Comparison of ENCODE assay signal across 1 cellular context in genomic region chr1:28144203-28145135, GRCh38.
TF ChIP-seq lines count a peak whose summit lies in the region.

No MANE protein-coding gene starts in this region.

TF ChIP-seq in GM12878, 131 proteins besides CTCF, POLR2A, EP300 and RAD21 (continues in another document):
- TF ChIP-seq PKNOX1 (IDR thresholded peaks at IDR 0.05) (peak; percentile 42; the same call in 1 of the 2 replicates), BCL3 (IDR thresholded peaks at IDR 0.05; ENCODE audit: borderline replicate concordance, insufficient read depth, low read depth, low read length, poor library complexity, severe bottlenecking) (peak; percentile 85), REST (IDR thresholded peaks at IDR 0.05; ENCODE audit: low read depth, low read length) (no peak), ZNF217 (IDR thresholded peaks at IDR 0.05) (peak; percentile 75), KLF5 (IDR thresholded peaks at IDR 0.05; ENCODE audit: partially characterized antibody) (no peak), RELB (IDR thresholded peaks at IDR 0.05; ENCODE audit: low read depth) (peak; percentile 82), NKRF (conservative IDR thresholded peaks at IDR 0.05) (no peak), POLR2AphosphoS2 (IDR thresholded peaks at IDR 0.05; ENCODE audit: low read depth, low read length) (no peak), PRDM15 (CRISPR knock-in tag; IDR thresholded peaks at IDR 0.05) (no peak), E2F4 (IDR thresholded peaks at IDR 0.05; ENCODE audit: low read depth, low read length) (no peak), PBX3 (IDR thresholded peaks at IDR 0.05; ENCODE audit: insufficient replicate concordance, low read depth, low read length) (no peak), ZNF622 (IDR thresholded peaks at IDR 0.05) (no peak), RBBP5 (conservative IDR thresholded peaks at IDR 0.05) (no peak), RAD51 (IDR thresholded peaks at IDR 0.05) (peak; percentile 32; the same call in 1 of the 2 replicates), LARP7 (IDR thresholded peaks at IDR 0.05) (peak; percentile 29; the same call in 1 of the 2 replicates), RFX5 (IDR thresholded peaks at IDR 0.05; ENCODE audit: low read depth, low read length) (no peak), HDGF (IDR thresholded peaks at IDR 0.05) (peak; percentile 96), PML (IDR thresholded peaks at IDR 0.05; ENCODE audit: low read length) (peak; percentile 71; the same call in 1 of the 2 replicates), ATF7 (IDR thresholded peaks at IDR 0.05; ENCODE audit: low read depth) (peak; percentile 92), MYB (IDR thresholded peaks at IDR 0.05; ENCODE audit: borderline replicate concordance, low read depth, low read length) (no peak), ATF3 (IDR thresholded peaks at IDR 0.05; ENCODE audit: borderline replicate concordance, extremely low read depth, low read depth, low read length) (no peak; the same call in 1 of the 2 replicates), SREBF1 (IDR thresholded peaks at IDR 0.05; ENCODE audit: low read length) (no peak), ZBTB33 (IDR thresholded peaks at IDR 0.05) (no peak), NR2C2 (IDR thresholded peaks at IDR 0.05; ENCODE audit: borderline replicate concordance, control insufficient read depth, insufficient read length, low read depth) (no peak), ZBTB11 (CRISPR knock-in tag; IDR thresholded peaks at IDR 0.05) (no peak), CBX3 (IDR thresholded peaks at IDR 0.05; ENCODE audit: borderline replicate concordance, low read depth) (no peak), GATAD2B (conservative IDR thresholded peaks at IDR 0.05; ENCODE audit: low read depth) (peak; percentile 62; the same call in 1 of the 2 replicates), MLLT1 (IDR thresholded peaks at IDR 0.05) (peak; percentile 59; the same call in 1 of the 2 replicates), TBL1XR1 (IDR thresholded peaks at IDR 0.05; ENCODE audit: low read depth, low read length) (peak; percentile 73; the same call in 1 of the 2 replicates)
